ENCODE assay signal across 8 cellular contexts in genomic region chr16:2267505-2267912, GRCh38. TPM values are rescaled to one million over a fixed set of nuclear protein-coding genes. Genes with fewer than 3 reads are reported as not detected.
A peak's percentile ranks its signal among the peaks of the same experiment; 100 is the strongest.
DNase-seq lines count a peak whose midpoint lies in the region; ATAC-seq, FAIRE-seq and TF ChIP-seq lines count a peak whose summit lies in the region.
"Not testable (repeated sequence)": the region's sequence is repeated elsewhere in the genome, so short reads cannot be mapped to it uniquely, and the experiment has no call there.

No MANE protein-coding gene starts in this region.

- peak overlapping the region; percentile 92 for H3K9ac ChIP-seq in HepG2 (ENCODE audit: insufficient read depth, low read depth, low read length)

- H3K27me3 ChIP-seq in HepG2 (ENCODE audit: control insufficient read depth in 1 of 2, insufficient read depth in 2 of 2, low read length in 2 of 2); small intestine (ENCODE audit: control insufficient read depth in 2 of 2, insufficient read depth in 2 of 2, low read length in 2 of 2): not testable (repeated sequence)

- peaks cover 21 to 29% of the 10 kb centered on the region in 2 donors for H3K36me3 Mint-ChIP-seq in CD14-positive monocyte
- H3K36me3 Mint-ChIP-seq in activated CD4-positive, alpha-beta T cell treated with anti-CD3 and anti-CD28 coated beads, Interleukin-2, amount 10 ng/mL, durations not matched to agents 7 days and 5 days (ENCODE audit: low read depth): peaks cover 28% of the 10 kb centered on the region
- peaks cover 51% of the 10 kb centered on the region for H3K36me3 Mint-ChIP-seq in effector memory CD8-positive, alpha-beta T cell (ENCODE audit: insufficient read depth)

- not testable (repeated sequence) for FAIRE-seq in HepG2 (lab: Jason Lieb, UNC); small intestine (lab: Jason Lieb, UNC)

- H3K4me1 Mint-ChIP-seq in CD14-positive monocyte: peaks cover 34% of the 10 kb centered on the region
- peaks cover 33% of the 10 kb centered on the region for H3K4me1 Mint-ChIP-seq in activated CD4-positive, alpha-beta T cell treated with anti-CD3 and anti-CD28 coated beads, Interleukin-2, amount 10 ng/mL, durations not matched to agents 7 days and 5 days
- H3K4me1 Mint-ChIP-seq in effector memory CD8-positive, alpha-beta T cell (ENCODE audit: low read depth in 2 of 2): peaks cover 23 to 36% of the 10 kb centered on the region in 2 donors

- BruUV-seq in HepG2 (replicated peaks; lab: Mats Ljungman, UMichigan): not testable (repeated sequence)

- H3K4me2 ChIP-seq in HepG2 (ENCODE audit: low read depth, low read length): peak overlapping the region; percentile 97

- TF ChIP-seq CTCF in CD14-positive monocyte (IDR thresholded peaks at IDR 0.05); HepG2 (CRISPR knock-in tag; IDR thresholded peaks at IDR 0.05): not testable (repeated sequence)

- H3K4me1 ChIP-seq in HepG2 (ENCODE audit: insufficient read depth, low read length): peaks cover 35% of the 10 kb centered on the region
- H3K4me1 ChIP-seq in small intestine (ENCODE audit: control insufficient read depth in 2 of 2, insufficient read depth in 1 of 2, low read depth in 1 of 2, low read length in 1 of 2): not testable (repeated sequence)

- 1% methylated on average over 32 of the region's 54 CpGs for WGBS in HepG2 (ENCODE audit: low lambda C conversion rate)
- 0 to 1% (median 0%) methylated on average over 46 to 54 of the region's 54 CpGs for WGBS in small intestine, 3 donors

- not testable (repeated sequence) for H3K27me3 Mint-ChIP-seq in CD14-positive monocyte (ENCODE audit: low read depth in 3 of 3); activated CD4-positive, alpha-beta T cell treated with anti-CD3 and anti-CD28 coated beads, Interleukin-2, amount 10 ng/mL, durations not matched to agents 7 days and 5 days; effector memory CD8-positive, alpha-beta T cell

- H3K4me3 ChIP-seq in HepG2 (replicated peaks in 1 of 3; ENCODE audit: insufficient read depth in 1 of 3, low read depth in 2 of 3, low read length in 3 of 3) (peak overlapping the region; percentile 74 to 95 (median 93); a peak in 5 of 6 replicates), small intestine (ENCODE audit: low read depth in 1 of 2, low read length in 2 of 2) (peak overlapping the region; percentile 75 to 84)

- peak overlapping the region; percentile 95 to 100 (median 99) for H3K27ac Mint-ChIP-seq in CD14-positive monocyte
- H3K27ac Mint-ChIP-seq in activated CD4-positive, alpha-beta T cell treated with anti-CD3 and anti-CD28 coated beads, Interleukin-2, amount 10 ng/mL, durations not matched to agents 7 days and 5 days: peak overlapping the region; percentile 98
- H3K27ac Mint-ChIP-seq in effector memory CD8-positive, alpha-beta T cell: peak overlapping the region; percentile 98 to 99

- not testable (repeated sequence) for TF ChIP-seq EP300 in HepG2 (IDR thresholded peaks at IDR 0.05; ENCODE audit: low read depth in 2 of 2, low read length in 2 of 2); HepG2 (CRISPR knock-in tag; IDR thresholded peaks at IDR 0.05; ENCODE audit: borderline replicate concordance)

- H3K36me3 ChIP-seq in HepG2 (replicated peaks in 1 of 2; ENCODE audit: control insufficient read depth in 1 of 2, insufficient read depth in 2 of 2, low read length in 2 of 2): peaks cover 5 to 25% of the 10 kb centered on the region in 2 experiments
- H3K36me3 ChIP-seq in small intestine (ENCODE audit: control insufficient read depth in 2 of 2, insufficient read depth in 2 of 2, low read length in 2 of 2): not testable (repeated sequence)

- not testable (repeated sequence) for H2AFZ ChIP-seq in HepG2 (ENCODE audit: low read length)

- H3K79me2 ChIP-seq in HepG2 (ENCODE audit: insufficient read depth, low read length): peaks cover 56% of the 10 kb centered on the region

- H3K9me3 ChIP-seq in HepG2 (ENCODE audit: low read length); small intestine (ENCODE audit: control insufficient read depth, low read depth): not testable (repeated sequence)

- not testable (repeated sequence) for TF ChIP-seq RAD21 in HepG2 (CRISPR knock-in tag; IDR thresholded peaks at IDR 0.05)

- H3K27ac ChIP-seq in HepG2 (ENCODE audit: extremely low read length, insufficient read depth, low read length) (peak overlapping the region; percentile 98), small intestine (ENCODE audit: low read depth in 1 of 2, low read length in 1 of 2) (peak overlapping the region; percentile 82 to 98)

- DNase-seq in CD14-positive monocyte (ENCODE audit: low spot score); activated CD4-positive, alpha-beta T cell treated with anti-CD3 and anti-CD28 coated beads, Interleukin-2, amount 10 ng/mL, durations not matched to agents 7 days and 5 days; effector memory CD8-positive, alpha-beta T cell; HepG2 (ENCODE audit: low spot score); small intestine: not testable (repeated sequence)
- peak; percentile 19 for DNase-seq in NCI-H1105 treated with DMSO at 0.1 percent for 48 hours (lab: John Stamatoyannopoulos, UW)

- POLR2A ChIA-PET in activated CD4-positive, alpha-beta T cell treated with anti-CD3 and anti-CD28 coated beads, Interleukin-2, amount 10 ng/mL, durations not matched to agents 7 days and 5 days (lab: Charles Lee): not testable (repeated sequence)
- POLR2A ChIA-PET in HepG2 (lab: Yijun Ruan, JAX): interaction anchor here (1.2 kb wide), 1 partner anchor 16 kb away, joined by 3 read pairs; the partner anchor contains the start of gene ECI1

- not testable (repeated sequence) for TF ChIP-seq POLR2A in HepG2 (IDR thresholded peaks at IDR 0.05; ENCODE audit: insufficient read depth in 1 of 2, low read depth in 2 of 2, low read length in 2 of 2)

- intact Hi-C loops in CD14-positive monocyte (cut with micrococcal nuclease): loop anchor here (5.0 kb wide), 3 partner anchors 45 to 240 kb away; partner anchors contain the start of genes MLST8 (in 2 of the 2) and E4F1 (in 1 of the 2)
- intact Hi-C loops in HepG2 (cut with micrococcal nuclease; ENCODE audit: unreplicated experiment): not testable (repeated sequence)

- ATAC-seq in GM19397 (IDR thresholded peaks at IDR 0.05; ENCODE audit: unreplicated experiment) (peak; percentile 54), HG02970 (IDR thresholded peaks at IDR 0.05; ENCODE audit: low FRiP score, unreplicated experiment) (peak; percentile 69), HepG2 (peak; percentile 82)
- peak; percentile 49 for ATAC-seq in effector memory CD8-positive, alpha-beta T cell (replicated peaks)

- peak overlapping the region; percentile 86 to 96 for H3K4me3 Mint-ChIP-seq in CD14-positive monocyte
- peak overlapping the region; percentile 87 for H3K4me3 Mint-ChIP-seq in activated CD4-positive, alpha-beta T cell treated with anti-CD3 and anti-CD28 coated beads, Interleukin-2, amount 10 ng/mL, durations not matched to agents 7 days and 5 days
- H3K4me3 Mint-ChIP-seq in effector memory CD8-positive, alpha-beta T cell: peak overlapping the region; percentile 97

- CTCF ChIA-PET in activated CD4-positive, alpha-beta T cell treated with anti-CD3 and anti-CD28 coated beads, Interleukin-2, amount 10 ng/mL, durations not matched to agents 7 days and 5 days (lab: Charles Lee); HepG2 (lab: Yijun Ruan, JAX; ENCODE audit: low intra/inter-chr PET ratio, low total read pairs): not testable (repeated sequence)

- in situ Hi-C loops in HepG2 (cut with HindIII; ENCODE audit: extremely low pct_ligation_motif_present, low pct_unique_long_range_greater_than_20kb): not testable (repeated sequence)

- H4K20me1 ChIP-seq in HepG2 (ENCODE audit: insufficient read depth, low read length): peaks cover 42% of the 10 kb centered on the region

- not testable (repeated sequence) for H3K9me3 Mint-ChIP-seq in CD14-positive monocyte; activated CD4-positive, alpha-beta T cell treated with anti-CD3 and anti-CD28 coated beads, Interleukin-2, amount 10 ng/mL, durations not matched to agents 7 days and 5 days; effector memory CD8-positive, alpha-beta T cell

RNA-seq across cellular contexts. Expression of gene RNPS1, which starts 0.4 kb away (rescaled TPM):
- polyA plus RNA-seq in CD14-positive monocyte (100 to 1,000 TPM in 1 of 2 donors, 10 to 100 TPM in 1; 93.7 to 106 TPM), HepG2 (2011; rRNA removed) (124 and 133 TPM in 2 replicates), small intestine (100 to 1,000 TPM in 2 of 3 donors, 10 to 100 TPM in 1; 91.7 to 166 (median 110) TPM)
- 100 to 1,000 TPM; 230 to 238 TPM for total RNA-seq in activated CD4-positive, alpha-beta T cell treated with anti-CD3 and anti-CD28 coated beads, Interleukin-2, amount 10 ng/mL, durations not matched to agents 7 days and 5 days
- total RNA-seq in HepG2 (2016; rRNA removed; fragmentation: Illumina TruSeq; extraction: Trizol): 126 and 127 TPM in 2 replicates
- total RNA-seq in HepG2 (2016; cell fraction: cytosol; rRNA removed; fragmentation: Illumina TruSeq; extraction: Trizol; ENCODE audit: low read depth): 107 and 119 TPM in 2 replicates
- total RNA-seq in HepG2 (2016; cell fraction: insoluble cytoplasmic fraction; rRNA removed; fragmentation: Illumina TruSeq; extraction: Trizol): 112 and 126 TPM in 2 replicates
- 166 and 205 TPM in 2 replicates for total RNA-seq in HepG2 (2016; cell fraction: membrane; rRNA removed; fragmentation: Illumina TruSeq; extraction: Trizol)
- total RNA-seq in HepG2 (2016; cell fraction: nucleus; rRNA removed; fragmentation: Illumina TruSeq; extraction: Trizol): 68.5 and 74.4 TPM in 2 replicates
- 158 and 199 TPM in 2 replicates for polyA plus RNA-seq in HepG2 (2011; cell fraction: cytosol; rRNA removed)
- 131 and 132 TPM in 2 replicates for polyA plus RNA-seq in HepG2 (2011; cell fraction: nucleus; rRNA removed)
- polyA plus RNA-seq in HepG2 (2012): 112 and 128 TPM in 2 replicates
- 93.4 and 128 TPM in 2 replicates for polyA plus RNA-seq in HepG2 (2016; cell fraction: cytosol; fragmentation: Illumina TruSeq; extraction: Trizol; ENCODE audit: low read depth)
- 156 and 204 TPM in 2 replicates for polyA plus RNA-seq in HepG2 (2016; cell fraction: insoluble cytoplasmic fraction; fragmentation: Illumina TruSeq; extraction: Trizol; ENCODE audit: low read depth)
- 175 and 195 TPM in 2 replicates for polyA plus RNA-seq in HepG2 (2016; cell fraction: membrane; fragmentation: Illumina TruSeq; extraction: Trizol; ENCODE audit: low read depth)
- 161 and 166 TPM in 2 replicates for polyA plus RNA-seq in HepG2 (2016; cell fraction: nucleus; fragmentation: Illumina TruSeq; extraction: Trizol; ENCODE audit: insufficient read depth, low read depth)
- polyA minus RNA-seq in HepG2 (2011; rRNA and poly(A)+ RNA removed; ENCODE audit: low replicate concordance): 166 and 194 TPM in 2 replicates
- 58.7 and 73.6 TPM in 2 replicates for polyA minus RNA-seq in HepG2 (2011; cell fraction: cytosol; rRNA and poly(A)+ RNA removed)
- 82.8 and 98.0 TPM in 2 replicates for polyA minus RNA-seq in HepG2 (2011; cell fraction: nucleus; rRNA and poly(A)+ RNA removed)

RNA-seq across cellular contexts. Expression of gene ECI1, which starts 16.1 kb away (rescaled TPM):
- polyA plus RNA-seq in CD14-positive monocyte (10 to 100 TPM; 52.3 to 74.5 TPM), HepG2 (2011; rRNA removed) (102 and 117 TPM in 2 replicates), small intestine (100 to 1,000 TPM; 104 to 246 (median 227) TPM)
- 10 to 100 TPM; 30.8 to 42.5 TPM for total RNA-seq in activated CD4-positive, alpha-beta T cell treated with anti-CD3 and anti-CD28 coated beads, Interleukin-2, amount 10 ng/mL, durations not matched to agents 7 days and 5 days
- 73.8 and 82.0 TPM in 2 replicates for total RNA-seq in HepG2 (2016; rRNA removed; fragmentation: Illumina TruSeq; extraction: Trizol)
- 44.2 and 54.8 TPM in 2 replicates for total RNA-seq in HepG2 (2016; cell fraction: cytosol; rRNA removed; fragmentation: Illumina TruSeq; extraction: Trizol; ENCODE audit: low read depth)
- total RNA-seq in HepG2 (2016; cell fraction: insoluble cytoplasmic fraction; rRNA removed; fragmentation: Illumina TruSeq; extraction: Trizol): 75.0 and 87.4 TPM in 2 replicates
- total RNA-seq in HepG2 (2016; cell fraction: membrane; rRNA removed; fragmentation: Illumina TruSeq; extraction: Trizol): 72.9 and 79.9 TPM in 2 replicates
- total RNA-seq in HepG2 (2016; cell fraction: nucleus; rRNA removed; fragmentation: Illumina TruSeq; extraction: Trizol): 36.0 and 44.8 TPM in 2 replicates
- polyA plus RNA-seq in HepG2 (2011; cell fraction: cytosol; rRNA removed): 92.8 and 162 TPM in 2 replicates
- 91.6 and 93.8 TPM in 2 replicates for polyA plus RNA-seq in HepG2 (2011; cell fraction: nucleus; rRNA removed)
- polyA plus RNA-seq in HepG2 (2012): 64.9 and 71.4 TPM in 2 replicates
- polyA plus RNA-seq in HepG2 (2016; cell fraction: cytosol; fragmentation: Illumina TruSeq; extraction: Trizol; ENCODE audit: low read depth): 65.1 and 77.0 TPM in 2 replicates
- 81.7 and 86.2 TPM in 2 replicates for polyA plus RNA-seq in HepG2 (2016; cell fraction: insoluble cytoplasmic fraction; fragmentation: Illumina TruSeq; extraction: Trizol; ENCODE audit: low read depth)
- 77.8 and 83.0 TPM in 2 replicates for polyA plus RNA-seq in HepG2 (2016; cell fraction: membrane; fragmentation: Illumina TruSeq; extraction: Trizol; ENCODE audit: low read depth)
- polyA plus RNA-seq in HepG2 (2016; cell fraction: nucleus; fragmentation: Illumina TruSeq; extraction: Trizol; ENCODE audit: insufficient read depth, low read depth): 91.3 and 94.3 TPM in 2 replicates
- polyA minus RNA-seq in HepG2 (2011; rRNA and poly(A)+ RNA removed; ENCODE audit: low replicate concordance): 56.0 and 57.4 TPM in 2 replicates
- polyA minus RNA-seq in HepG2 (2011; cell fraction: cytosol; rRNA and poly(A)+ RNA removed): 29.4 and 32.4 TPM in 2 replicates
- 20.0 and 23.1 TPM in 2 replicates for polyA minus RNA-seq in HepG2 (2011; cell fraction: nucleus; rRNA and poly(A)+ RNA removed)

RNA-seq across cellular contexts. Expression of gene DNASE1L2, which starts 31.3 kb away (rescaled TPM):
- polyA plus RNA-seq in CD14-positive monocyte: not detected
- 1 to 10 TPM; 2.0 to 3.4 TPM for total RNA-seq in activated CD4-positive, alpha-beta T cell treated with anti-CD3 and anti-CD28 coated beads, Interleukin-2, amount 10 ng/mL, durations not matched to agents 7 days and 5 days
- total RNA-seq in HepG2 (2016; rRNA removed; fragmentation: Illumina TruSeq; extraction: Trizol): 0.11 and 0.44 TPM in 2 replicates
- total RNA-seq in HepG2 (2016; cell fraction: cytosol; rRNA removed; fragmentation: Illumina TruSeq; extraction: Trizol; ENCODE audit: low read depth): 0.18 and 0.30 TPM in 2 replicates
- total RNA-seq in HepG2 (2016; cell fraction: insoluble cytoplasmic fraction; rRNA removed; fragmentation: Illumina TruSeq; extraction: Trizol): 0.45 TPM in 1 of 2 replicates, not detected in the other
- 0.09 and 0.24 TPM in 2 replicates for total RNA-seq in HepG2 (2016; cell fraction: membrane; rRNA removed; fragmentation: Illumina TruSeq; extraction: Trizol)
- total RNA-seq in HepG2 (2016; cell fraction: nucleus; rRNA removed; fragmentation: Illumina TruSeq; extraction: Trizol): 0.65 and 0.85 TPM in 2 replicates
- 0.50 and 1.2 TPM in 2 replicates for polyA plus RNA-seq in HepG2 (2011; rRNA removed)
- polyA plus RNA-seq in HepG2 (2011; cell fraction: cytosol; rRNA removed): 0.12 and 0.42 TPM in 2 replicates
- polyA plus RNA-seq in HepG2 (2011; cell fraction: nucleus; rRNA removed): 11.0 and 14.4 TPM in 2 replicates
- polyA plus RNA-seq in HepG2 (2012): 0.50 and 0.95 TPM in 2 replicates
- polyA plus RNA-seq in HepG2 (2016; cell fraction: cytosol; fragmentation: Illumina TruSeq; extraction: Trizol; ENCODE audit: low read depth): 0.25 and 0.43 TPM in 2 replicates
- polyA plus RNA-seq in HepG2 (2016; cell fraction: insoluble cytoplasmic fraction; fragmentation: Illumina TruSeq; extraction: Trizol; ENCODE audit: low read depth): not detected in 2 replicates
- polyA plus RNA-seq in HepG2 (2016; cell fraction: membrane; fragmentation: Illumina TruSeq; extraction: Trizol; ENCODE audit: low read depth): 0.29 and 0.42 TPM in 2 replicates
- polyA plus RNA-seq in HepG2 (2016; cell fraction: nucleus; fragmentation: Illumina TruSeq; extraction: Trizol; ENCODE audit: insufficient read depth, low read depth): 1.3 and 2.4 TPM in 2 replicates
- 0.52 and 1.6 TPM in 2 replicates for polyA minus RNA-seq in HepG2 (2011; rRNA and poly(A)+ RNA removed; ENCODE audit: low replicate concordance)
- not detected in 2 replicates for polyA minus RNA-seq in HepG2 (2011; cell fraction: cytosol; rRNA and poly(A)+ RNA removed)
- 1.4 and 2.4 TPM in 2 replicates for polyA minus RNA-seq in HepG2 (2011; cell fraction: nucleus; rRNA and poly(A)+ RNA removed)
- polyA plus RNA-seq in small intestine: 1 to 10 TPM in 2 of 3 donors, under 1 TPM in 1; 0.55 to 3.8 (median 1.9) TPM

RNA-seq across cellular contexts. Expression of gene E4F1, which starts 44.1 kb away (rescaled TPM):
- polyA plus RNA-seq in CD14-positive monocyte (1 to 10 TPM; 4.9 to 5.8 TPM), HepG2 (2011; rRNA removed) (13.8 and 17.2 TPM in 2 replicates), small intestine (10 to 100 TPM; 16.5 to 37.1 (median 28.1) TPM)
- total RNA-seq in activated CD4-positive, alpha-beta T cell treated with anti-CD3 and anti-CD28 coated beads, Interleukin-2, amount 10 ng/mL, durations not matched to agents 7 days and 5 days: 10 to 100 TPM; 28.8 to 32.6 TPM
- 10.3 and 19.5 TPM in 2 replicates for total RNA-seq in HepG2 (2016; rRNA removed; fragmentation: Illumina TruSeq; extraction: Trizol)
- total RNA-seq in HepG2 (2016; cell fraction: cytosol; rRNA removed; fragmentation: Illumina TruSeq; extraction: Trizol; ENCODE audit: low read depth): 6.9 and 8.8 TPM in 2 replicates
- 8.9 and 20.8 TPM in 2 replicates for total RNA-seq in HepG2 (2016; cell fraction: insoluble cytoplasmic fraction; rRNA removed; fragmentation: Illumina TruSeq; extraction: Trizol)
- total RNA-seq in HepG2 (2016; cell fraction: membrane; rRNA removed; fragmentation: Illumina TruSeq; extraction: Trizol): 6.0 TPM in 2 replicates
- 24.2 and 28.6 TPM in 2 replicates for total RNA-seq in HepG2 (2016; cell fraction: nucleus; rRNA removed; fragmentation: Illumina TruSeq; extraction: Trizol)
- polyA plus RNA-seq in HepG2 (2011; cell fraction: cytosol; rRNA removed): 6.1 and 10.8 TPM in 2 replicates
- 151 and 202 TPM in 2 replicates for polyA plus RNA-seq in HepG2 (2011; cell fraction: nucleus; rRNA removed)
- 6.8 and 6.9 TPM in 2 replicates for polyA plus RNA-seq in HepG2 (2012)
- polyA plus RNA-seq in HepG2 (2016; cell fraction: cytosol; fragmentation: Illumina TruSeq; extraction: Trizol; ENCODE audit: low read depth): 3.5 and 3.6 TPM in 2 replicates
- polyA plus RNA-seq in HepG2 (2016; cell fraction: insoluble cytoplasmic fraction; fragmentation: Illumina TruSeq; extraction: Trizol; ENCODE audit: low read depth): 8.4 and 9.9 TPM in 2 replicates
- 4.8 and 5.0 TPM in 2 replicates for polyA plus RNA-seq in HepG2 (2016; cell fraction: membrane; fragmentation: Illumina TruSeq; extraction: Trizol; ENCODE audit: low read depth)
- polyA plus RNA-seq in HepG2 (2016; cell fraction: nucleus; fragmentation: Illumina TruSeq; extraction: Trizol; ENCODE audit: insufficient read depth, low read depth): 55.1 and 57.6 TPM in 2 replicates
- 14.4 and 15.9 TPM in 2 replicates for polyA minus RNA-seq in HepG2 (2011; rRNA and poly(A)+ RNA removed; ENCODE audit: low replicate concordance)
- polyA minus RNA-seq in HepG2 (2011; cell fraction: cytosol; rRNA and poly(A)+ RNA removed): 6.6 and 9.1 TPM in 2 replicates
- 18.3 and 20.5 TPM in 2 replicates for polyA minus RNA-seq in HepG2 (2011; cell fraction: nucleus; rRNA and poly(A)+ RNA removed)

RNA-seq across cellular contexts. Expression of gene PGP, which starts 52.9 kb away (rescaled TPM):
- 10 to 100 TPM in 1 of 2 donors, 1 to 10 TPM in 1; 7.2 to 20.2 TPM for polyA plus RNA-seq in CD14-positive monocyte
- 10 to 100 TPM; 19.4 to 22.9 TPM for total RNA-seq in activated CD4-positive, alpha-beta T cell treated with anti-CD3 and anti-CD28 coated beads, Interleukin-2, amount 10 ng/mL, durations not matched to agents 7 days and 5 days
- 15.6 and 18.3 TPM in 2 replicates for total RNA-seq in HepG2 (2016; rRNA removed; fragmentation: Illumina TruSeq; extraction: Trizol)
- 17.4 and 22.1 TPM in 2 replicates for total RNA-seq in HepG2 (2016; cell fraction: cytosol; rRNA removed; fragmentation: Illumina TruSeq; extraction: Trizol; ENCODE audit: low read depth)
- 14.6 and 17.3 TPM in 2 replicates for total RNA-seq in HepG2 (2016; cell fraction: insoluble cytoplasmic fraction; rRNA removed; fragmentation: Illumina TruSeq; extraction: Trizol)
- 19.3 and 24.3 TPM in 2 replicates for total RNA-seq in HepG2 (2016; cell fraction: membrane; rRNA removed; fragmentation: Illumina TruSeq; extraction: Trizol)
- total RNA-seq in HepG2 (2016; cell fraction: nucleus; rRNA removed; fragmentation: Illumina TruSeq; extraction: Trizol): 13.5 and 16.4 TPM in 2 replicates
- polyA plus RNA-seq in HepG2 (2011; rRNA removed): 7.3 and 8.4 TPM in 2 replicates
- 4.2 and 9.0 TPM in 2 replicates for polyA plus RNA-seq in HepG2 (2011; cell fraction: cytosol; rRNA removed)
- polyA plus RNA-seq in HepG2 (2011; cell fraction: nucleus; rRNA removed): 26.9 and 29.4 TPM in 2 replicates
- 5.8 and 6.7 TPM in 2 replicates for polyA plus RNA-seq in HepG2 (2012)
- polyA plus RNA-seq in HepG2 (2016; cell fraction: cytosol; fragmentation: Illumina TruSeq; extraction: Trizol; ENCODE audit: low read depth): 28.2 and 33.1 TPM in 2 replicates
- 21.0 and 21.9 TPM in 2 replicates for polyA plus RNA-seq in HepG2 (2016; cell fraction: insoluble cytoplasmic fraction; fragmentation: Illumina TruSeq; extraction: Trizol; ENCODE audit: low read depth)
- 24.1 and 25.1 TPM in 2 replicates for polyA plus RNA-seq in HepG2 (2016; cell fraction: membrane; fragmentation: Illumina TruSeq; extraction: Trizol; ENCODE audit: low read depth)
- polyA plus RNA-seq in HepG2 (2016; cell fraction: nucleus; fragmentation: Illumina TruSeq; extraction: Trizol; ENCODE audit: insufficient read depth, low read depth): 37.7 and 42.5 TPM in 2 replicates
- 7.8 and 25.3 TPM in 2 replicates for polyA minus RNA-seq in HepG2 (2011; rRNA and poly(A)+ RNA removed; ENCODE audit: low replicate concordance)
- polyA minus RNA-seq in HepG2 (2011; cell fraction: cytosol; rRNA and poly(A)+ RNA removed): 3.1 and 4.7 TPM in 2 replicates
- 6.1 and 8.8 TPM in 2 replicates for polyA minus RNA-seq in HepG2 (2011; cell fraction: nucleus; rRNA and poly(A)+ RNA removed)
- polyA plus RNA-seq in small intestine: 10 to 100 TPM; 12.7 to 16.2 (median 14.1) TPM
